ENCODE assay signal across 37 cellular contexts in the genomic region with DNA sequence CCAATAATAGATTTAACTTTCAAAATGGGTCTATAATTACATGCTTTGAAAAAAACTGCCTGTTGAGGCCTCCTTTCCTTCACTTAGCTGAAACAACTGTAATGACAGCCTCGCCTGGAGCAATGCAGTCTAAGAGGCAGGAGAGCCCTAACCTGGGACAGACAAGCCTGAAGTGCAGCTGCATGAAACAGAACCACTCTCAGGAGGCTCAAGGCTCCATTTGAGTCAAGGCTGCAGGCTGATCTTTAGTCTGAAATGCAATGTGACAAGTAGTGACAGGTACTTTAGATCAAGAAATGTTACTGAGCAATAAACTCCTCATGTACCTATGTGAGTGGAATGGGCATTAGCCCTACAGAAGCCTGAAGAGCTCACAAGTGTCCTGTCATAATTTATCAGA.
"Had no signal": no experiment of that assay in that cellular context is flagged by ENCODE, and none has a peak within 500 bp of the region (broad histone marks: within the 10 kb centered on the region; RNA-seq: fewer than 3 reads in every experiment).

No MANE protein-coding gene starts in this region.

- H3K4me3 ChIP-seq: adrenal gland, body of pancreas, breast epithelium, Peyer's patch, SJSA1 had no signal

- H3K9me3 ChIP-seq: adrenal gland, body of pancreas, breast epithelium, Peyer's patch, SJSA1 had no signal

- H3K27me3 ChIP-seq: adrenal gland, body of pancreas, breast epithelium, Peyer's patch, SJSA1 had no signal

- H3K36me3 ChIP-seq: adrenal gland, breast epithelium, Peyer's patch, SJSA1 had no signal

- H3K4me1 Mint-ChIP-seq: activated B cell treated with CpG ODN at 0.5 μM for 24 hours had no signal

- H3K27ac Mint-ChIP-seq: activated B cell treated with CpG ODN at 0.5 μM for 24 hours; activated CD4-positive, alpha-beta memory T cell treated with anti-CD3 and anti-CD28 coated beads for 36 hours; activated naive CD4-positive, alpha-beta T cell treated with anti-CD3 and anti-CD28 coated beads for 36 hours; activated naive CD4-positive, alpha-beta T cell treated with anti-CD3 and anti-CD28 coated beads, Interleukin-2, amount 50 U/mL, for 72 hours; activated T-helper 1 cell treated with anti-CD3 and anti-CD28 coated beads, Interleukin-12 subunit alpha, Interleukin-12 subunit beta, Interleukin-2, Interleukin-4 antibody, amounts not matched to agents 30 ng/mL and 10 ng/mL and 1 ng/mL, durations not matched to agents 14 hours and 24 hours and 36 hours had no signal

- H3K4me3 Mint-ChIP-seq: activated B cell treated with CpG ODN at 0.5 μM for 24 hours; activated CD4-positive, alpha-beta memory T cell treated with anti-CD3 and anti-CD28 coated beads for 36 hours; activated naive CD4-positive, alpha-beta T cell treated with anti-CD3 and anti-CD28 coated beads for 36 hours; activated T-cell treated with anti-CD3 and anti-CD28 coated beads, Interleukin-2, amount 50 U/mL, for 4 hours; activated T-helper 1 cell treated with anti-CD3 and anti-CD28 coated beads, Interleukin-12 subunit alpha, Interleukin-12 subunit beta, Interleukin-2, Interleukin-4 antibody, amounts not matched to agents 30 ng/mL and 10 ng/mL and 1 ng/mL, durations not matched to agents 14 hours and 24 hours and 36 hours had no signal

- H3K9me3 Mint-ChIP-seq: activated naive CD4-positive, alpha-beta T cell treated with anti-CD3 and anti-CD28 coated beads for 36 hours had no signal

- H3K36me3 Mint-ChIP-seq: activated CD4-positive, alpha-beta memory T cell treated with anti-CD3 and anti-CD28 coated beads for 36 hours; activated naive CD4-positive, alpha-beta T cell treated with anti-CD3 and anti-CD28 coated beads, Interleukin-2, amount 50 U/mL, for 72 hours had no signal

- DNase-seq: activated B cell treated with CpG ODN at 0.5 μM for 24 hours; activated CD4-positive, alpha-beta memory T cell treated with anti-CD3 and anti-CD28 coated beads for 36 hours; activated CD4-positive, alpha-beta T cell treated with anti-CD3 and anti-CD28 coated beads for 4 hours; activated CD4-positive, alpha-beta T cell treated with anti-CD3 and anti-CD28 coated beads, Interleukin-2, amount 50 U/mL, for 1 hour; activated CD4-positive, CD25-positive, alpha-beta regulatory T cell treated with anti-CD3 and anti-CD28 coated beads, Interleukin-2, amount 50 U/mL, for 72 hours; activated CD8-positive, alpha-beta memory T cell treated with anti-CD3 and anti-CD28 coated beads, Interleukin-2, amount 50 U/mL, for 4 hours; activated gamma-delta T cell treated with Interleukin-2 at 50 U/mL for 16 hours; activated naive CD4-positive, alpha-beta T cell treated with anti-CD3 and anti-CD28 coated beads for 36 hours; activated T-cell treated with anti-CD3 and anti-CD28 coated beads for 4 hours; activated T-cell treated with anti-CD3 and anti-CD28 coated beads, Interleukin-2, amount 50 U/mL, for 4 hours; adrenal gland; body of pancreas; central memory CD4-positive, alpha-beta T cell; Karpas-422; KBM-7; NCI-H1105; NCI-H1436 treated with DMSO at 0.1 percent for 48 hours; NCI-H1694 treated with DMSO at 0.1 percent for 48 hours; NCI-H2081; NCI-H2171 treated with DMSO at 0.1 percent for 48 hours; NCI-H345; NCI-H524 treated with DMSO at 0.1 percent for 48 hours; NCI-H748 treated with DMSO at 0.1 percent for 48 hours; NK-92 treated with Interleukin-12 subunit alpha and Interleukin-12 subunit beta, amount 100 ng/mL, for 24 hours; PC-3; Peyer's patch; RPMI8226; SHP77 treated with DMSO at 0.1 percent for 48 hours; SW 1271; T-helper 1 cell; T-helper 2 cell; T-helper 9 cell had no signal

- ATAC-seq: activated naive CD4-positive, alpha-beta T cell treated with anti-CD3 and anti-CD28 coated beads, Interleukin-2, amount 50 U/mL, for 72 hours; activated T-cell treated with anti-CD3 and anti-CD28 coated beads, Interleukin-2, amount 50 U/mL, for 4 hours; body of pancreas had no signal

- H3K27me3 Mint-ChIP-seq: activated B cell treated with CpG ODN at 0.5 μM for 24 hours; activated CD4-positive, alpha-beta memory T cell treated with anti-CD3 and anti-CD28 coated beads for 36 hours had no signal

- H3K27ac ChIP-seq: adrenal gland, body of pancreas, breast epithelium, Peyer's patch, SJSA1, VCaP had no signal

- H3K4me1 ChIP-seq: adrenal gland, breast epithelium, Peyer's patch, SJSA1 had no signal
